ENCODE assay signal across 23 cellular contexts in the genomic region with DNA sequence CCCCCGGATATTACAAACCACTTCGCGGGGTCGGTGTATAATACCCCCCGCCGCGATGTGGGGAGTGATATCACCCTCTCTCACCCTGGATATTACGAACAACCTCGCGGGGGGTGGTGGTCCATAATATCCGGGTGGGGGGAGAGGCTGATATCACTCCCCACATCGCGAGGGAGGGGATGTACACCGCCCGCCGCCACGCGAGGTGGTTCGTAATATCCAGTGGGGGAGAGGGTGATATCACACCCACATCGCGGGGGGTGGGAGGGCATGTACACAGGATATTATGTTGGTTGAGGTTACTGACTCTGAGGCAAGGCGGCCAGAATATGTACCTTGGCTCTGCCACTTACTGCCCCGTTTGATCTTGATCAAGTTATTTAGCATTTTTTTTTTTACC.
"Had no signal": no experiment of that assay in that cellular context is flagged by ENCODE, and none has a peak within 500 bp of the region (broad histone marks: within the 10 kb centered on the region; RNA-seq: fewer than 3 reads in every experiment).

No MANE protein-coding gene starts in this region.

- H3K9me3 Mint-ChIP-seq: memory B cell, mesothelial cell of epicardium, natural killer cell, neural crest cell had no signal

- H3K4me3 ChIP-seq: coronary artery, heart right ventricle, left lung, lower lobe of right lung, ovary, right atrium auricular region, testis, transverse colon had no signal

- FAIRE-seq: endometrium, frontal cortex, small intestine, urothelium cell line had no signal

- H3K4me3 Mint-ChIP-seq: memory B cell, mesothelial cell of epicardium, natural killer cell, neural crest cell had no signal

- H3K27me3 ChIP-seq: left lung, ovary, right atrium auricular region, testis, transverse colon had no signal

- H3K27ac Mint-ChIP-seq: memory B cell, mesothelial cell of epicardium, natural killer cell had no signal

- H3K36me3 ChIP-seq: heart right ventricle, left lung, lower lobe of right lung, ovary, right atrium auricular region, transverse colon had no signal

- H3K9me3 ChIP-seq: heart right ventricle, left lung, lower lobe of right lung, ovary, right atrium auricular region, testis, transverse colon had no signal

- H3K4me1 ChIP-seq: heart right ventricle, lower lobe of right lung, right atrium auricular region, testis, transverse colon had no signal

- H3K4me1 Mint-ChIP-seq: memory B cell, mesothelial cell of epicardium, natural killer cell, neural crest cell had no signal

- DNase-seq: effector CD4-positive, alpha-beta T cell; heart right ventricle; hypothalamus; islet precursor cell; lower lobe of right lung; natural killer cell; nucleus accumbens; ovary; small intestine; stimulated activated CD4-positive, alpha-beta T cell treated with anti-CD3 and anti-CD28 coated beads, Interleukin-12 subunit alpha, Interleukin-12 subunit beta, amount 100 ng/mL, for 4 hours; stimulated activated naive CD4-positive, alpha-beta T cell treated with Interleukin-2 at 50 U/mL for 16 hours; testis; transverse colon had no signal

- H3K27ac ChIP-seq: coronary artery, heart right ventricle, left lung, lower lobe of right lung, ovary, right atrium auricular region, testis, transverse colon had no signal

- ATAC-seq: esophagus mucosa, heart right ventricle, left lung, lower lobe of right lung, natural killer cell had no signal
